ENCODE assay signal across 22 cellular contexts in genomic region chr5:71751422-71751821, GRCh38. TPM values are rescaled to one million over a fixed set of nuclear protein-coding genes. Genes with fewer than 3 reads are reported as not detected.
DNase-seq lines count a peak whose midpoint lies in the region; ATAC-seq and TF ChIP-seq lines count a peak whose summit lies in the region.
"Had no signal": no experiment of that assay in that cellular context is flagged by ENCODE, and none has a peak within 500 bp of the region (broad histone marks: within the 10 kb centered on the region; RNA-seq: fewer than 3 reads in every experiment).

No MANE protein-coding gene starts in this region.

- POLR2A ChIA-PET in PC-3 (lab: Charles Lee; ENCODE audit: unreplicated experiment), result no interaction called here

- H3K4me1 ChIP-seq in PC-3 (ENCODE audit: insufficient read depth, low read length), result peaks cover 8% of the 10 kb centered on the region
- no peaks in the 10 kb centered on the region for H3K4me1 ChIP-seq in endodermal cell (ENCODE audit: control insufficient read depth, insufficient read depth, low read length)
- H3K4me1 ChIP-seq: SJSA1 had no signal

- H3K27ac ChIP-seq in PC-3 (ENCODE audit: low read length), result no peak overlapping the region
- no peak overlapping the region for H3K27ac ChIP-seq in endodermal cell (ENCODE audit: low read depth, low read length)
- H3K27ac ChIP-seq: SJSA1 had no signal

- peak; percentile 56 for DNase-seq in NCI-H82 (lab: John Stamatoyannopoulos, UW)
- DNase-seq in NCI-H82 treated with DMSO at 0.1 percent for 48 hours (lab: John Stamatoyannopoulos, UW; ENCODE audit: unreplicated experiment), result no peak
- DNase-seq in PC-3, result peak; percentile 32
- no peak for DNase-seq in endodermal cell
- no peak for DNase-seq in DMS153 treated with DMSO at 0.1 percent for 48 hours (lab: John Stamatoyannopoulos, UW; ENCODE audit: unreplicated experiment)
- no peak for DNase-seq in NCI-H2196 treated with DMSO at 0.1 percent for 48 hours (lab: John Stamatoyannopoulos, UW; ENCODE audit: unreplicated experiment)
- DNase-seq in activated T-helper 1 cell treated with anti-CD3 and anti-CD28 coated beads, Interleukin-12 subunit alpha, Interleukin-12 subunit beta, Interleukin-2, Interleukin-4 antibody, amounts not matched to agents 30 ng/mL and 10 ng/mL and 1 ng/mL, durations not matched to agents 14 hours and 24 hours and 36 hours (ENCODE audit: low spot score), result no peak
- no peak for DNase-seq in CD1c-positive myeloid dendritic cell (ENCODE audit: extremely low spot score)
- DNase-seq: 8988T, C1 segment of cervical spinal cord, Kasumi-1, MG63, NCI-H1417 treated with DMSO at 0.1 percent for 48 hours, NCI-H2107, NCI-H748 treated with DMSO at 0.1 percent for 48 hours had no signal

- H3K9ac ChIP-seq in PC-3 (ENCODE audit: low read length) (no peak overlapping the region), endodermal cell (ENCODE audit: extremely low read depth, low read length, poor library complexity, severe bottlenecking) (no peak overlapping the region)

- TF ChIP-seq CTCF in PC-3 (conservative IDR thresholded peaks at IDR 0.05; ENCODE audit: low read depth, low read length), result peak; percentile 40; the same call in 1 of the 2 replicates
- TF ChIP-seq CTCF in endodermal cell (conservative IDR thresholded peaks at IDR 0.05), result peak; percentile 26

- H3K79me2 ChIP-seq in PC-3 (ENCODE audit: low read length), result no peaks in the 10 kb centered on the region

- 89 to 100% methylated on average over 3 to 4 of the region's 4 CpGs for whole genome bisulfite sequencing in endodermal cell (ENCODE audit: insufficient coverage in 1 of 2, insufficient read length in 1 of 2), 2 experiments

- no peaks in the 10 kb centered on the region for H3K9me2 ChIP-seq in PC-3 (replicated peaks; ENCODE audit: low read length)

- H3K4me1 Mint-ChIP-seq in endodermal cell, result no peaks in the 10 kb centered on the region
- no peaks in the 10 kb centered on the region for H3K4me1 Mint-ChIP-seq in activated T-helper 1 cell treated with anti-CD3 and anti-CD28 coated beads, Interleukin-12 subunit alpha, Interleukin-12 subunit beta, Interleukin-2, Interleukin-4 antibody, amounts not matched to agents 30 ng/mL and 10 ng/mL and 1 ng/mL, durations not matched to agents 14 hours and 24 hours and 36 hours (ENCODE audit: low read depth)
- H3K4me1 Mint-ChIP-seq: IgD-negative memory B cell had no signal

- H3K4me3 ChIP-seq in PC-3 (ENCODE audit: low read length), result no peak overlapping the region
- no peak overlapping the region for H3K4me3 ChIP-seq in endodermal cell (ENCODE audit: low read length)
- H3K4me3 ChIP-seq: MG63, SJSA1 had no signal

- intact Hi-C loops in PC-3 (cut with micrococcal nuclease), result loop anchor here (10.0 kb wide), 1 partner anchor 217 kb away; no protein-coding TSS in a partner anchor
- intact Hi-C loops in activated T-helper 1 cell treated with anti-CD3 and anti-CD28 coated beads, Interleukin-12 subunit alpha, Interleukin-12 subunit beta, Interleukin-2, Interleukin-4 antibody, amounts not matched to agents 30 ng/mL and 10 ng/mL and 1 ng/mL, durations not matched to agents 14 hours and 24 hours and 36 hours (cut with micrococcal nuclease), result loop anchor here (10.0 kb wide), 1 partner anchor 237 kb away; no protein-coding TSS in a partner anchor

- H4K20me1 ChIP-seq in PC-3 (ENCODE audit: low read length), result no peaks in the 10 kb centered on the region

- peak overlapping the region; percentile 31 for H3K4me2 ChIP-seq in PC-3 (ENCODE audit: low read length)

- ATAC-seq in PC-3, result peak; percentile 81
- ATAC-seq: Right ventricle myocardium inferior had no signal

- BruUV-seq in PC-3 (replicated peaks; lab: Mats Ljungman, UMichigan), result no TSS peak

- no peaks in the 10 kb centered on the region for H3K27me3 Mint-ChIP-seq in endodermal cell (ENCODE audit: insufficient read depth)
- H3K27me3 Mint-ChIP-seq in activated T-helper 1 cell treated with anti-CD3 and anti-CD28 coated beads, Interleukin-12 subunit alpha, Interleukin-12 subunit beta, Interleukin-2, Interleukin-4 antibody, amounts not matched to agents 30 ng/mL and 10 ng/mL and 1 ng/mL, durations not matched to agents 14 hours and 24 hours and 36 hours (ENCODE audit: insufficient read depth), result peaks cover 2% of the 10 kb centered on the region

- H3K27me3 ChIP-seq in PC-3 (ENCODE audit: low read length) (no peaks in the 10 kb centered on the region), endodermal cell (ENCODE audit: control insufficient read depth, insufficient read depth, low read length, poor library complexity, severe bottlenecking) (no peaks in the 10 kb centered on the region)
- H3K27me3 ChIP-seq: MG63, SJSA1 had no signal

- no peak overlapping the region for H3K4me3 Mint-ChIP-seq in endodermal cell
- no peak overlapping the region for H3K4me3 Mint-ChIP-seq in activated T-helper 1 cell treated with anti-CD3 and anti-CD28 coated beads, Interleukin-12 subunit alpha, Interleukin-12 subunit beta, Interleukin-2, Interleukin-4 antibody, amounts not matched to agents 30 ng/mL and 10 ng/mL and 1 ng/mL, durations not matched to agents 14 hours and 24 hours and 36 hours
- H3K4me3 Mint-ChIP-seq: IgD-negative memory B cell had no signal

- H3K36me3 ChIP-seq in PC-3 (ENCODE audit: low read depth, low read length) (no peaks in the 10 kb centered on the region), endodermal cell (ENCODE audit: control insufficient read depth, insufficient read depth, low read length) (no peaks in the 10 kb centered on the region)
- H3K36me3 ChIP-seq: MG63, SJSA1 had no signal

- CTCF ChIA-PET in PC-3 (lab: Charles Lee), result no interaction called here

- no peaks in the 10 kb centered on the region for H3F3A ChIP-seq in PC-3 (ENCODE audit: low read length, unreplicated experiment)

- H2AFZ ChIP-seq in PC-3 (ENCODE audit: low read length), result no peak overlapping the region

- H3K9me3 ChIP-seq in PC-3 (ENCODE audit: low read length) (no peaks in the 10 kb centered on the region), endodermal cell (ENCODE audit: control insufficient read depth, low read length) (no peaks in the 10 kb centered on the region)
- H3K9me3 ChIP-seq: MG63, SJSA1 had no signal

- H3K36me3 Mint-ChIP-seq in endodermal cell (ENCODE audit: low read depth), result no peaks in the 10 kb centered on the region
- no peaks in the 10 kb centered on the region for H3K36me3 Mint-ChIP-seq in activated T-helper 1 cell treated with anti-CD3 and anti-CD28 coated beads, Interleukin-12 subunit alpha, Interleukin-12 subunit beta, Interleukin-2, Interleukin-4 antibody, amounts not matched to agents 30 ng/mL and 10 ng/mL and 1 ng/mL, durations not matched to agents 14 hours and 24 hours and 36 hours (ENCODE audit: low read depth)
- H3K36me3 Mint-ChIP-seq: IgD-negative memory B cell had no signal

- H3K27ac Mint-ChIP-seq in endodermal cell, result no peak overlapping the region
- no peak overlapping the region for H3K27ac Mint-ChIP-seq in activated T-helper 1 cell treated with anti-CD3 and anti-CD28 coated beads, Interleukin-12 subunit alpha, Interleukin-12 subunit beta, Interleukin-2, Interleukin-4 antibody, amounts not matched to agents 30 ng/mL and 10 ng/mL and 1 ng/mL, durations not matched to agents 14 hours and 24 hours and 36 hours
- H3K27ac Mint-ChIP-seq: IgD-negative memory B cell had no signal

- no peaks in the 10 kb centered on the region for H3K9me3 Mint-ChIP-seq in endodermal cell
- H3K9me3 Mint-ChIP-seq in activated T-helper 1 cell treated with anti-CD3 and anti-CD28 coated beads, Interleukin-12 subunit alpha, Interleukin-12 subunit beta, Interleukin-2, Interleukin-4 antibody, amounts not matched to agents 30 ng/mL and 10 ng/mL and 1 ng/mL, durations not matched to agents 14 hours and 24 hours and 36 hours, result no peaks in the 10 kb centered on the region
- H3K9me3 Mint-ChIP-seq: IgD-negative memory B cell had no signal

RNA-seq across cellular contexts. Expression of gene CARTPT, which starts 32.3 kb away (rescaled TPM):
- total RNA-seq in PC-3 (2014; rRNA removed), result not detected in 2 replicates
- not detected for total RNA-seq in endodermal cell
- 0.85 TPM for polyA plus RNA-seq in endodermal cell (2013, experiment 1 of 2)
- polyA plus RNA-seq in endodermal cell (2013, experiment 2 of 2), result 0.83 TPM
- not detected in 2 replicates for total RNA-seq in activated T-helper 1 cell treated with anti-CD3 and anti-CD28 coated beads, Interleukin-12 subunit alpha, Interleukin-12 subunit beta, Interleukin-2, Interleukin-4 antibody, amounts not matched to agents 30 ng/mL and 10 ng/mL and 1 ng/mL, durations not matched to agents 14 hours and 24 hours and 36 hours
- total RNA-seq: H4; NCI-H460; OCI-LY7; Right ventricle myocardium inferior; SJSA1; T-helper 1 cell treated with Interleukin-12 subunit alpha and Interleukin-12 subunit beta and Interleukin-4 antibody, amounts not matched to agents 30 ng/mL and 1 ng/mL, for 36 hours had no signal
- polyA plus RNA-seq: IgD-negative memory B cell had no signal

Comparison
In these comparisons a context has a peak if more than half of its experiments do, and no peak if none do; other contexts are left out.
1. DNase-seq: peak in NCI-H82 (single experiment) and PC-3 (single experiment); none in NCI-H82 treated with DMSO at 0.1 percent for 48 hours (single experiment), endodermal cell (single experiment), DMS153 treated with DMSO at 0.1 percent for 48 hours (single experiment), NCI-H2196 treated with DMSO at 0.1 percent for 48 hours (single experiment), activated T-helper 1 cell treated with anti-CD3 and anti-CD28 coated beads, Interleukin-12 subunit alpha, Interleukin-12 subunit beta, Interleukin-2, Interleukin-4 antibody, amounts not matched to agents 30 ng/mL and 10 ng/mL and 1 ng/mL, durations not matched to agents 14 hours and 24 hours and 36 hours (single experiment) and CD1c-positive myeloid dendritic cell (single experiment).